1 cellular context compared by ENCODE assay signal in the genomic region with DNA sequence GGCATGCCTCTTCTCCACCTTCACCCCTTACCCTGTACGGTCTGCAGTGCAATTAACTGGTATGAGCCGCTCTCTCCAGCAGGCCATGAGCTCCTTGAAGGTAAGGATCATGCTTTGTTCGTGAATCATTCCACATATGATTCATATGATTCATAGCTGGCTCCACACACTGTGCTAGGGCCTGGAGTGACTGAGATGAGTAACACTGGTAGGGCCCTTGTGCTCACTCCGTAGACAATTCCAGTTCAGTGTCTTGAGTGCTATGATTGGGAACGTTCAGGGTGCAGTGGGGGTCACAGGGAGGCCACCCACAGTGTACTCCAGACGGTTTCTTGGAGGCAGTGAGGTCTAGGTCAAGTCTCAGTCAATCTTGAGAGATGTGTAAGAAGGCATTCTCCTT.
TF ChIP-seq lines count a peak whose summit lies in the region.

No MANE protein-coding gene starts in this region.

TF ChIP-seq in SK-N-SH, 30 proteins besides CTCF, POLR2A, EP300 and RAD21 (continued from another document):
- TF ChIP-seq, protein P1, sequence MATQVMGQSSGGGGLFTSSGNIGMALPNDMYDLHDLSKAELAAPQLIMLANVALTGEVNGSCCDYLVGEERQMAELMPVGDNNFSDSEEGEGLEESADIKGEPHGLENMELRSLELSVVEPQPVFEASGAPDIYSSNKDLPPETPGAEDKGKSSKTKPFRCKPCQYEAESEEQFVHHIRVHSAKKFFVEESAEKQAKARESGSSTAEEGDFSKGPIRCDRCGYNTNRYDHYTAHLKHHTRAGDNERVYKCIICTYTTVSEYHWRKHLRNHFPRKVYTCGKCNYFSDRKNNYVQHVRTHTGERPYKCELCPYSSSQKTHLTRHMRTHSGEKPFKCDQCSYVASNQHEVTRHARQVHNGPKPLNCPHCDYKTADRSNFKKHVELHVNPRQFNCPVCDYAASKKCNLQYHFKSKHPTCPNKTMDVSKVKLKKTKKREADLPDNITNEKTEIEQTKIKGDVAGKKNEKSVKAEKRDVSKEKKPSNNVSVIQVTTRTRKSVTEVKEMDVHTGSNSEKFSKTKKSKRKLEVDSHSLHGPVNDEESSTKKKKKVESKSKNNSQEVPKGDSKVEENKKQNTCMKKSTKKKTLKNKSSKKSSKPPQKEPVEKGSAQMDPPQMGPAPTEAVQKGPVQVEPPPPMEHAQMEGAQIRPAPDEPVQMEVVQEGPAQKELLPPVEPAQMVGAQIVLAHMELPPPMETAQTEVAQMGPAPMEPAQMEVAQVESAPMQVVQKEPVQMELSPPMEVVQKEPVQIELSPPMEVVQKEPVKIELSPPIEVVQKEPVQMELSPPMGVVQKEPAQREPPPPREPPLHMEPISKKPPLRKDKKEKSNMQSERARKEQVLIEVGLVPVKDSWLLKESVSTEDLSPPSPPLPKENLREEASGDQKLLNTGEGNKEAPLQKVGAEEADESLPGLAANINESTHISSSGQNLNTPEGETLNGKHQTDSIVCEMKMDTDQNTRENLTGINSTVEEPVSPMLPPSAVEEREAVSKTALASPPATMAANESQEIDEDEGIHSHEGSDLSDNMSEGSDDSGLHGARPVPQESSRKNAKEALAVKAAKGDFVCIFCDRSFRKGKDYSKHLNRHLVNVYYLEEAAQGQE (IDR thresholded peaks at IDR 0.05; ENCODE audit: low read depth, low read length) = no peak
- TF ChIP-seq TCF12 (IDR thresholded peaks at IDR 0.05) = 0 out of 2 replicates have a peak, but pooled peaks have one; percentile 18
- no peak for TF ChIP-seq NRF1 (IDR thresholded peaks at IDR 0.05; ENCODE audit: low read depth, low read length)
- TF ChIP-seq, protein P2, sequence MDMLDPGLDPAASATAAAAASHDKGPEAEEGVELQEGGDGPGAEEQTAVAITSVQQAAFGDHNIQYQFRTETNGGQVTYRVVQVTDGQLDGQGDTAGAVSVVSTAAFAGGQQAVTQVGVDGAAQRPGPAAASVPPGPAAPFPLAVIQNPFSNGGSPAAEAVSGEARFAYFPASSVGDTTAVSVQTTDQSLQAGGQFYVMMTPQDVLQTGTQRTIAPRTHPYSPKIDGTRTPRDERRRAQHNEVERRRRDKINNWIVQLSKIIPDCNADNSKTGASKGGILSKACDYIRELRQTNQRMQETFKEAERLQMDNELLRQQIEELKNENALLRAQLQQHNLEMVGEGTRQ (IDR thresholded peaks at IDR 0.05; ENCODE audit: borderline replicate concordance, low read depth, low read length) = no peak
- no peak for TF ChIP-seq EZH2phosphoT487 (IDR thresholded peaks at IDR 0.05; ENCODE audit: borderline replicate concordance, low read depth)
- TF ChIP-seq, protein P3, sequence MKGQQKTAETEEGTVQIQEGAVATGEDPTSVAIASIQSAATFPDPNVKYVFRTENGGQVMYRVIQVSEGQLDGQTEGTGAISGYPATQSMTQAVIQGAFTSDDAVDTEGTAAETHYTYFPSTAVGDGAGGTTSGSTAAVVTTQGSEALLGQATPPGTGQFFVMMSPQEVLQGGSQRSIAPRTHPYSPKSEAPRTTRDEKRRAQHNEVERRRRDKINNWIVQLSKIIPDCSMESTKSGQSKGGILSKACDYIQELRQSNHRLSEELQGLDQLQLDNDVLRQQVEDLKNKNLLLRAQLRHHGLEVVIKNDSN (IDR thresholded peaks at IDR 0.05; ENCODE audit: borderline replicate concordance, low read depth) = no peak
- no peak for TF ChIP-seq GABPA (IDR thresholded peaks at IDR 0.05; ENCODE audit: low read depth)
- no peak for TF ChIP-seq FOXJ3 (CRISPR knock-in tag; IDR thresholded peaks at IDR 0.05)
- TF ChIP-seq, protein P4, sequence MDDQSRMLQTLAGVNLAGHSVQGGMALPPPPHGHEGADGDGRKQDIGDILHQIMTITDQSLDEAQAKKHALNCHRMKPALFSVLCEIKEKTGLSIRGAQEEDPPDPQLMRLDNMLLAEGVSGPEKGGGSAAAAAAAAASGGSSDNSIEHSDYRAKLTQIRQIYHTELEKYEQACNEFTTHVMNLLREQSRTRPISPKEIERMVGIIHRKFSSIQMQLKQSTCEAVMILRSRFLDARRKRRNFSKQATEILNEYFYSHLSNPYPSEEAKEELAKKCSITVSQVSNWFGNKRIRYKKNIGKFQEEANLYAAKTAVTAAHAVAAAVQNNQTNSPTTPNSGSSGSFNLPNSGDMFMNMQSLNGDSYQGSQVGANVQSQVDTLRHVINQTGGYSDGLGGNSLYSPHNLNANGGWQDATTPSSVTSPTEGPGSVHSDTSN (IDR thresholded peaks at IDR 0.05) = 0 out of 2 replicates have a peak, but pooled peaks have one; percentile 24
- no peak for TF ChIP-seq MXI1 (IDR thresholded peaks at IDR 0.05; ENCODE audit: low read depth, low read length)
- TF ChIP-seq SIN3A (IDR thresholded peaks at IDR 0.05; ENCODE audit: borderline replicate concordance, low read depth, low read length) = no peak
- no peak for TF ChIP-seq RCOR1 (IDR thresholded peaks at IDR 0.05; ENCODE audit: low read length)
- TF ChIP-seq NFIC (IDR thresholded peaks at IDR 0.05; ENCODE audit: borderline replicate concordance) = no peak
- peak; percentile 64 for TF ChIP-seq JUND (IDR thresholded peaks at IDR 0.05)
- peak; percentile 82 for TF ChIP-seq FOSL2 (IDR thresholded peaks at IDR 0.05; ENCODE audit: borderline replicate concordance, low read depth)
TF ChIP-seq in SK-N-SH: peak in this region for 4.
